Comparison of ENCODE assay signal across 19 cellular contexts in the genomic region with DNA sequence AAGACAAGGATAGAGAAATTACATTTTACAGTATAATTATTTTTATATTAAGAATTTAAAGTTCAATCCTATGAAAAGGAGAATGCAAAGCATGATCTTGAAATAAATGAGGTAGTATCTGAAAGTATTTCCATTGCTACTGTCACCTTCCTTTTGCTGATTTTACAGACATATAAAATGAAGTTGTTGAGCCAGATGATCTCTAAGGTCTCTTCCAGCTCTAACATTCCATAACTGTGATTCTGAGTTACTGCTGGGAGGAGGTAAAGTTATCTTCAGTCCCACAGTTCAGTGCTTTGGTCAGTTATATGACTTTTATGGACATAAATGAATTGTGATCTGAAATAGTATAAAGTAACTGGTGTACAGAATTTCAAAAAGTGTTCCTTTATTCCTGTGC. TPM values are rescaled to one million over a fixed set of nuclear protein-coding genes. Genes with fewer than 3 reads are reported as not detected.
DNase-seq lines count a peak whose midpoint lies in the region; ATAC-seq, FAIRE-seq and TF ChIP-seq lines count a peak whose summit lies in the region.
"Had no signal": no experiment of that assay in that cellular context is flagged by ENCODE, and none has a peak within 500 bp of the region (broad histone marks: within the 10 kb centered on the region; RNA-seq: fewer than 3 reads in every experiment).

No MANE protein-coding gene starts in this region.

- H3K27ac ChIP-seq in A549: no peak overlapping the region
- H3K27ac ChIP-seq in CD4-positive, alpha-beta memory T cell (ENCODE audit: low read depth, low read length): no peak overlapping the region
- H3K27ac ChIP-seq: left ventricle myocardium inferior, right lobe of liver, upper lobe of left lung had no signal

- CTCF ChIA-PET in A549 (lab: Yijun Ruan, JAX): interaction anchor here (2.2 kb wide), 1 partner anchor 8 kb away, joined by 7 read pairs; no protein-coding TSS in a partner anchor
- CTCF ChIA-PET in CD4-positive, alpha-beta memory T cell (lab: Charles Lee; ENCODE audit: partially characterized antibody): interaction anchor here (0.9 to 1.4 kb wide), 2 partner anchors 8 to 409 kb away, joined by 3 to 5 read pairs; no protein-coding TSS in a partner anchor

- no peaks in the 10 kb centered on the region for H3K9me3 ChIP-seq in A549
- H3K9me3 ChIP-seq in CD4-positive, alpha-beta memory T cell (ENCODE audit: control insufficient read depth in 1 of 2, low read length in 2 of 2): no peaks in the 10 kb centered on the region
- H3K9me3 ChIP-seq: Caco-2, left ventricle myocardium inferior, right lobe of liver, upper lobe of left lung had no signal

- H3K27ac Mint-ChIP-seq in CD4-positive, alpha-beta memory T cell: no peak overlapping the region
- H3K27ac Mint-ChIP-seq: activated naive CD4-positive, alpha-beta T cell treated with anti-CD3 and anti-CD28 coated beads, Interleukin-2, amount 50 U/mL, for 24 hours; dendritic cell treated with granulocyte-macrophage colony-stimulating factor and Interleukin-4, amounts not matched to agents 40 ng/mL and 50 ng/mL, for 4 days had no signal

- ATAC-seq in A549: no peak
- ATAC-seq in SK-N-SH treated with all-trans-retinoic acid at 6 μM for 48 hours: peak; percentile 73
- no peak for ATAC-seq in left lobe of liver
- no peak for ATAC-seq in HG03159 (IDR thresholded peaks at IDR 0.05; ENCODE audit: unreplicated experiment)
- ATAC-seq: activated T-cell treated with anti-CD3 and anti-CD28 coated beads, Interleukin-2, amount 50 U/mL, for 4 hours; right lobe of liver had no signal

- no peak for TF ChIP-seq POLR2A in A549 (IDR thresholded peaks at IDR 0.05; ENCODE audit: low read length)

- H3K4me3 ChIP-seq in A549: no peak overlapping the region
- H3K4me3 ChIP-seq in foreskin fibroblast (ENCODE audit: low read depth in 1 of 2, low read length in 2 of 2): no peak overlapping the region
- no peak overlapping the region for H3K4me3 ChIP-seq in CD4-positive, alpha-beta memory T cell (ENCODE audit: low read length in 2 of 2)
- H3K4me3 ChIP-seq: left ventricle myocardium inferior, right lobe of liver, upper lobe of left lung had no signal

- no peak for TF ChIP-seq CTCF in A549 (IDR thresholded peaks at IDR 0.05)
- no peak for TF ChIP-seq CTCF in foreskin fibroblast (IDR thresholded peaks at IDR 0.05; ENCODE audit: low read depth, low read length)

- H3K4me2 ChIP-seq in A549: no peak overlapping the region

- peaks cover 2 to 15% of the 10 kb centered on the region in 2 donors for H3K36me3 Mint-ChIP-seq in CD4-positive, alpha-beta memory T cell

- intact Hi-C loops in CD4-positive, alpha-beta memory T cell (cut with micrococcal nuclease): no loop called here

- in situ Hi-C loops in G401 (cut with HindIII; ENCODE audit: low sequenced_read_pairs): no loop called here

- H3K27me3 ChIP-seq in CD4-positive, alpha-beta memory T cell (ENCODE audit: insufficient read depth, low read length): no peaks in the 10 kb centered on the region
- H3K27me3 ChIP-seq: right lobe of liver, upper lobe of left lung had no signal

- peaks cover 0 to 5% (median 4%) of the 10 kb centered on the region in 4 donors for H3K4me1 Mint-ChIP-seq in CD4-positive, alpha-beta memory T cell

- no peak for TF ChIP-seq RAD21 in A549 (conservative IDR thresholded peaks at IDR 0.05 in 1 of 2, IDR thresholded peaks at IDR 0.05 in 1 of 2)

- no peaks in the 10 kb centered on the region for H3K27me3 Mint-ChIP-seq in CD4-positive, alpha-beta memory T cell
- H3K27me3 Mint-ChIP-seq: activated naive CD4-positive, alpha-beta T cell treated with anti-CD3 and anti-CD28 coated beads, Interleukin-2, amount 50 U/mL, for 24 hours; dendritic cell treated with granulocyte-macrophage colony-stimulating factor and Interleukin-4, amounts not matched to agents 40 ng/mL and 50 ng/mL, for 4 days had no signal

- no peak for TF ChIP-seq EP300 in A549 (IDR thresholded peaks at IDR 0.05)

- POLR2A ChIA-PET in A549 (lab: Yijun Ruan, JAX): no interaction called here
- POLR2A ChIA-PET in CD4-positive, alpha-beta memory T cell (lab: Charles Lee; ENCODE audit: partially characterized antibody): no interaction called here

- no peaks in the 10 kb centered on the region for H3K4me1 ChIP-seq in A549
- H3K4me1 ChIP-seq in CD4-positive, alpha-beta memory T cell (ENCODE audit: insufficient read depth, low read length): no peaks in the 10 kb centered on the region
- H3K4me1 ChIP-seq: Caco-2, left ventricle myocardium inferior, right lobe of liver had no signal

- DNase-seq in A549 (ENCODE audit: low read depth in 1 of 2, low spot score in 1 of 2) (no peak), foreskin fibroblast (peak; percentile 20 to 50), left lobe of liver (ENCODE audit: low spot score) (no peak), G401 (ENCODE audit: low spot score) (no peak)
- DNase-seq in CD4-positive, alpha-beta memory T cell: no peak
- DNase-seq: ACHN; activated CD4-positive, alpha-beta T cell treated with anti-CD3 and anti-CD28 coated beads, Interleukin-2, amount 50 U/mL, for 48 hours; activated T-cell treated with anti-CD3 and anti-CD28 coated beads, Interleukin-2, amount 50 U/mL, for 4 hours; Caco-2; left ventricle myocardium inferior; NCI-H1694; NCI-H226; right lobe of liver; upper lobe of left lung had no signal

- FAIRE-seq in A549 (lab: Jason Lieb, UNC) (peak; percentile 46), G401.6 (lab: Jason Lieb, UNC) (peak; percentile 40)

- no peaks in the 10 kb centered on the region for H3K36me3 ChIP-seq in CD4-positive, alpha-beta memory T cell (ENCODE audit: insufficient read depth, low read length)
- H3K36me3 ChIP-seq: left ventricle myocardium inferior, right lobe of liver, upper lobe of left lung had no signal

- H3K4me3 Mint-ChIP-seq in CD4-positive, alpha-beta memory T cell: no peak overlapping the region
- H3K4me3 Mint-ChIP-seq: activated naive CD4-positive, alpha-beta T cell treated with anti-CD3 and anti-CD28 coated beads, Interleukin-2, amount 50 U/mL, for 24 hours; activated T-cell treated with anti-CD3 and anti-CD28 coated beads, Interleukin-2, amount 50 U/mL, for 4 hours; dendritic cell treated with granulocyte-macrophage colony-stimulating factor and Interleukin-4, amounts not matched to agents 40 ng/mL and 50 ng/mL, for 4 days had no signal

- H3K9me3 Mint-ChIP-seq in CD4-positive, alpha-beta memory T cell: no peaks in the 10 kb centered on the region
- H3K9me3 Mint-ChIP-seq: activated naive CD4-positive, alpha-beta T cell treated with anti-CD3 and anti-CD28 coated beads, Interleukin-2, amount 50 U/mL, for 24 hours; activated T-cell treated with anti-CD3 and anti-CD28 coated beads, Interleukin-2, amount 50 U/mL, for 4 hours; dendritic cell treated with granulocyte-macrophage colony-stimulating factor and Interleukin-4, amounts not matched to agents 40 ng/mL and 50 ng/mL, for 4 days had no signal

TF ChIP-seq in A549, 52 proteins besides CTCF, POLR2A, EP300 and RAD21 (continues in another document):
- TF ChIP-seq GATA3 (IDR thresholded peaks at IDR 0.05; ENCODE audit: borderline replicate concordance) (no peak), RNF2 (IDR thresholded peaks at IDR 0.05; ENCODE audit: borderline replicate concordance, low read depth) (no peak)
- TF ChIP-seq, protein P1, sequence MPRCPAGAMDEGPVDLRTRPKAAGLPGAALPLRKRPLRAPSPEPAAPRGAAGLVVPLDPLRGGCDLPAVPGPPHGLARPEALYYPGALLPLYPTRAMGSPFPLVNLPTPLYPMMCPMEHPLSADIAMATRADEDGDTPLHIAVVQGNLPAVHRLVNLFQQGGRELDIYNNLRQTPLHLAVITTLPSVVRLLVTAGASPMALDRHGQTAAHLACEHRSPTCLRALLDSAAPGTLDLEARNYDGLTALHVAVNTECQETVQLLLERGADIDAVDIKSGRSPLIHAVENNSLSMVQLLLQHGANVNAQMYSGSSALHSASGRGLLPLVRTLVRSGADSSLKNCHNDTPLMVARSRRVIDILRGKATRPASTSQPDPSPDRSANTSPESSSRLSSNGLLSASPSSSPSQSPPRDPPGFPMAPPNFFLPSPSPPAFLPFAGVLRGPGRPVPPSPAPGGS (IDR thresholded peaks at IDR 0.05): no peak

TF ChIP-seq in SK-N-SH treated with all-trans-retinoic acid at 6 μM for 48 hours, 23 proteins besides CTCF, POLR2A, EP300 and RAD21 (continues in another document):
- no peak for TF ChIP-seq TCF4 (CRISPR knock-in tag; IDR thresholded peaks at IDR 0.05; ENCODE audit: borderline replicate concordance)
- TF ChIP-seq, protein P2, sequence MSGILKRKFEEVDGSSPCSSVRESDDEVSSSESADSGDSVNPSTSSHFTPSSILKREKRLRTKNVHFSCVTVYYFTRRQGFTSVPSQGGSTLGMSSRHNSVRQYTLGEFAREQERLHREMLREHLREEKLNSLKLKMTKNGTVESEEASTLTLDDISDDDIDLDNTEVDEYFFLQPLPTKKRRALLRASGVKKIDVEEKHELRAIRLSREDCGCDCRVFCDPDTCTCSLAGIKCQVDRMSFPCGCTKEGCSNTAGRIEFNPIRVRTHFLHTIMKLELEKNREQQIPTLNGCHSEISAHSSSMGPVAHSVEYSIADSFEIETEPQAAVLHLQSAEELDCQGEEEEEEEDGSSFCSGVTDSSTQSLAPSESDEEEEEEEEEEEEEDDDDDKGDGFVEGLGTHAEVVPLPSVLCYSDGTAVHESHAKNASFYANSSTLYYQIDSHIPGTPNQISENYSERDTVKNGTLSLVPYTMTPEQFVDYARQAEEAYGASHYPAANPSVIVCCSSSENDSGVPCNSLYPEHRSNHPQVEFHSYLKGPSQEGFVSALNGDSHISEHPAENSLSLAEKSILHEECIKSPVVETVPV (CRISPR knock-in tag; IDR thresholded peaks at IDR 0.05): no peak
- no peak for TF ChIP-seq ZNF70 (CRISPR knock-in tag; IDR thresholded peaks at IDR 0.05)

RNA-seq across cellular contexts. Expression of a gene that starts 52.8 kb away (rescaled TPM):
- polyA plus RNA-seq in A549 (2011; rRNA removed) (31.4 and 37.8 TPM in 2 replicates), A549 (2017; fragmentation: RNase III; extraction: RNeasy Plus Mini Kit Qiagen cat#74134 plus additional on column Dnase treatment) (27.8 to 33.3 TPM (median 28.9 TPM) in 3 replicates)
- 11.4 and 11.7 TPM in 2 replicates for polyA plus RNA-seq in A549 (2012; cell fraction: cytosol; rRNA removed)
- 9.6 and 13.4 TPM in 2 replicates for polyA plus RNA-seq in A549 (2012; cell fraction: nucleus; rRNA removed)
- 25.8 and 26.1 TPM in 2 replicates for polyA minus RNA-seq in A549 (2011; rRNA and poly(A)+ RNA removed)
- 3.1 TPM for total RNA-seq in left lobe of liver
- total RNA-seq in CD4-positive, alpha-beta memory T cell: 10 to 100 TPM; 19.9 to 21.3 TPM
- 1 to 10 TPM; 8.5 to 8.7 TPM for polyA plus RNA-seq in CD4-positive, alpha-beta memory T cell
- total RNA-seq in G401 (2014; rRNA removed; shearing (Covaris generic)): 36.1 and 43.1 TPM in 2 replicates

RNA-seq across cellular contexts. Expression of a gene that starts 53.0 kb away (rescaled TPM):
- 17.0 and 18.2 TPM in 2 replicates for polyA plus RNA-seq in A549 (2011; rRNA removed)
- 3.7 and 3.8 TPM in 2 replicates for polyA plus RNA-seq in A549 (2012; cell fraction: cytosol; rRNA removed)
- 1.8 and 3.7 TPM in 2 replicates for polyA plus RNA-seq in A549 (2012; cell fraction: nucleus; rRNA removed)
- polyA plus RNA-seq in A549 (2017; fragmentation: RNase III; extraction: RNeasy Plus Mini Kit Qiagen cat#74134 plus additional on column Dnase treatment): 17.7 to 19.1 TPM (median 18.8 TPM) in 3 replicates
- 5.1 and 7.1 TPM in 2 replicates for polyA minus RNA-seq in A549 (2011; rRNA and poly(A)+ RNA removed)
- total RNA-seq in left lobe of liver: 5.6 TPM
- total RNA-seq in CD4-positive, alpha-beta memory T cell: 10 to 100 TPM in 1 of 2 experiments, 1 to 10 TPM in 1; 8.5 to 11.8 TPM
- 1 to 10 TPM; 4.3 to 7.0 TPM for polyA plus RNA-seq in CD4-positive, alpha-beta memory T cell
- 9.3 and 23.5 TPM in 2 replicates for total RNA-seq in G401 (2014; rRNA removed; shearing (Covaris generic))

Comparison
In these comparisons a context has a peak if more than half of its experiments do, and no peak if none do; other contexts are left out.
1. DNase-seq: peak in foreskin fibroblast (2 of 2); none in A549 (0 of 2), left lobe of liver (single experiment), CD4-positive, alpha-beta memory T cell (0 of 5) and G401 (single experiment).